15 cellular contexts compared by ENCODE assay signal in genomic region chr9:744790-745456, GRCh38.
A peak's percentile ranks its signal among the peaks of the same experiment; 100 is the strongest.
DNase-seq lines count a peak whose midpoint lies in the region; ATAC-seq, FAIRE-seq and TF ChIP-seq lines count a peak whose summit lies in the region.
"Had no signal": no experiment of that assay in that cellular context is flagged by ENCODE, and none has a peak within 500 bp of the region (broad histone marks: within the 10 kb centered on the region; RNA-seq: fewer than 3 reads in every experiment).

No MANE protein-coding gene starts in this region.

- no peaks in the 10 kb centered on the region for H3F3A ChIP-seq in GM23338 (replicated peaks; ENCODE audit: low read depth)

- H3K4me2 ChIP-seq in GM23338 = no peak overlapping the region
- no peak overlapping the region for H3K4me2 ChIP-seq in HepG2 (ENCODE audit: low read depth, low read length)

- WGBS in HepG2 (ENCODE audit: low lambda C conversion rate) = 95% methylated on average over 6 of the region's 7 CpGs

- H3K27ac Mint-ChIP-seq in GM23338 = no peak overlapping the region
- H3K27ac Mint-ChIP-seq: activated CD8-positive, alpha-beta memory T cell treated with anti-CD3 and anti-CD28 coated beads, Interleukin-2, amount 10 ng/mL, durations not matched to agents 7 days and 5 days; activated naive CD4-positive, alpha-beta T cell treated with anti-CD3 and anti-CD28 coated beads, Interleukin-2, amount 50 U/mL, for 24 hours; naive thymus-derived CD8-positive, alpha-beta T cell had no signal

- no peak for TF ChIP-seq EP300 in HepG2 (IDR thresholded peaks at IDR 0.05; ENCODE audit: low read depth in 2 of 2, low read length in 2 of 2)
- TF ChIP-seq EP300 in HepG2 (CRISPR knock-in tag; IDR thresholded peaks at IDR 0.05; ENCODE audit: borderline replicate concordance) = no peak

- TF ChIP-seq POLR2A in HepG2 (IDR thresholded peaks at IDR 0.05; ENCODE audit: insufficient read depth in 1 of 2, low read depth in 2 of 2, low read length in 2 of 2) = 0 out of 4 replicates have a peak, but pooled peaks of 1 of the 2 experiments have one; percentile 27

- H3K27ac ChIP-seq in GM23338 (ENCODE audit: low read depth) (no peak overlapping the region), coronary artery (peak overlapping the region; percentile 48 to 70), HepG2 (ENCODE audit: extremely low read length, insufficient read depth, low read length) (peak overlapping the region; percentile 25)
- H3K27ac ChIP-seq: vagina had no signal

- no peaks in the 10 kb centered on the region for H3K9me2 ChIP-seq in GM23338 (ENCODE audit: insufficient read depth)

- H3K9me3 Mint-ChIP-seq in GM23338 = no peaks in the 10 kb centered on the region
- H3K9me3 Mint-ChIP-seq: activated naive CD4-positive, alpha-beta T cell treated with anti-CD3 and anti-CD28 coated beads, Interleukin-2, amount 50 U/mL, for 24 hours; naive thymus-derived CD8-positive, alpha-beta T cell had no signal

- H3K27me3 Mint-ChIP-seq in GM23338 (ENCODE audit: insufficient read depth, low read depth, poor library complexity) = peaks cover 14% of the 10 kb centered on the region
- H3K27me3 Mint-ChIP-seq: activated naive CD4-positive, alpha-beta T cell treated with anti-CD3 and anti-CD28 coated beads, Interleukin-2, amount 50 U/mL, for 24 hours had no signal

- H4K20me1 ChIP-seq in GM23338 (replicated peaks; ENCODE audit: insufficient read depth) = no peaks in the 10 kb centered on the region
- peaks cover 5% of the 10 kb centered on the region; the same call in 1 of the 2 replicates for H4K20me1 ChIP-seq in HepG2 (ENCODE audit: insufficient read depth, low read length)

- intact Hi-C loops in HepG2 (cut with micrococcal nuclease; ENCODE audit: unreplicated experiment) = no loop called here

- no peak overlapping the region for H2AFZ ChIP-seq in GM23338
- H2AFZ ChIP-seq in HepG2 (ENCODE audit: low read length) = no peak overlapping the region

- peak; percentile 46 for ATAC-seq in GM23338
- ATAC-seq in HepG2 = peak; percentile 72
- ATAC-seq in GM19397 (IDR thresholded peaks at IDR 0.05; ENCODE audit: unreplicated experiment) = no peak
- no peak for ATAC-seq in HG02973 (IDR thresholded peaks at IDR 0.05; ENCODE audit: unreplicated experiment)
- no peak for ATAC-seq in GM18870 (IDR thresholded peaks at IDR 0.05; ENCODE audit: unreplicated experiment)
- ATAC-seq: activated CD8-positive, alpha-beta memory T cell treated with anti-CD3 and anti-CD28 coated beads, Interleukin-2, amount 10 ng/mL, durations not matched to agents 7 days and 5 days; naive thymus-derived CD8-positive, alpha-beta T cell had no signal

- H3K9ac ChIP-seq in HepG2 (ENCODE audit: insufficient read depth, low read depth, low read length) = no peak overlapping the region

- H3K27me3 ChIP-seq in GM23338 (ENCODE audit: insufficient read depth) = no peaks in the 10 kb centered on the region
- no peaks in the 10 kb centered on the region for H3K27me3 ChIP-seq in HepG2 (ENCODE audit: control insufficient read depth in 1 of 2, insufficient read depth in 2 of 2, low read length in 2 of 2)
- H3K27me3 ChIP-seq: vagina had no signal

- CTCF ChIA-PET in HepG2 (lab: Yijun Ruan, JAX; ENCODE audit: low intra/inter-chr PET ratio, low total read pairs) = interaction anchor here (1.1 kb wide), 1 partner anchor 131 kb away, joined by 4 read pairs; no protein-coding TSS in a partner anchor

- H3K79me2 ChIP-seq in GM23338 (replicated peaks; ENCODE audit: insufficient read depth) (no peaks in the 10 kb centered on the region), HepG2 (ENCODE audit: insufficient read depth, low read length) (no peaks in the 10 kb centered on the region)

- peaks cover 9% of the 10 kb centered on the region for H3K4me1 Mint-ChIP-seq in GM23338

- BruUV-seq in HepG2 (replicated peaks; lab: Mats Ljungman, UMichigan) = no TSS peak

- in situ Hi-C loops in HepG2 (cut with HindIII; ENCODE audit: extremely low pct_ligation_motif_present, low pct_unique_long_range_greater_than_20kb) = no loop called here

- DNase-seq in GM23338 (ENCODE audit: low spot score) = no peak
- no peak for DNase-seq in coronary artery (ENCODE audit: low spot score)
- peak; percentile 35 for DNase-seq in HepG2 (ENCODE audit: low spot score)
- DNase-seq in skeletal muscle cell (ENCODE audit: low read depth) = peak; percentile 62
- no peak for DNase-seq in activated CD4-positive, alpha-beta T cell treated with anti-CD3 and anti-CD28 coated beads for 1 hour
- DNase-seq: activated CD8-positive, alpha-beta memory T cell treated with anti-CD3 and anti-CD28 coated beads, Interleukin-2, amount 10 ng/mL, durations not matched to agents 7 days and 5 days; KG1; naive thymus-derived CD8-positive, alpha-beta T cell; NCI-H187 treated with DMSO at 0.1 percent for 48 hours had no signal

- H3K4me1 ChIP-seq in GM23338 (ENCODE audit: insufficient read depth) = no peaks in the 10 kb centered on the region
- peaks cover 35% of the 10 kb centered on the region for H3K4me1 ChIP-seq in HepG2 (ENCODE audit: insufficient read depth, low read length)

- POLR2A ChIA-PET in HepG2 (lab: Yijun Ruan, JAX) = interaction anchor here (1.1 kb wide), 2 partner anchors 11 to 38 kb away, joined by 4 read pairs; no protein-coding TSS in a partner anchor

- H3K4me3 ChIP-seq in GM23338 (no peak overlapping the region), coronary artery (no peak overlapping the region), HepG2 (replicated peaks in 1 of 3; ENCODE audit: insufficient read depth in 1 of 3, low read depth in 2 of 3, low read length in 3 of 3) (no peak overlapping the region), skeletal muscle cell (ENCODE audit: low read depth, low read length) (no peak overlapping the region)
- H3K4me3 ChIP-seq: vagina had no signal

- peaks cover 43% of the 10 kb centered on the region for H3K36me3 Mint-ChIP-seq in GM23338 (ENCODE audit: low read depth)

- H3K4me3 Mint-ChIP-seq in GM23338 = no peak overlapping the region
- H3K4me3 Mint-ChIP-seq: activated CD8-positive, alpha-beta memory T cell treated with anti-CD3 and anti-CD28 coated beads, Interleukin-2, amount 10 ng/mL, durations not matched to agents 7 days and 5 days; activated naive CD4-positive, alpha-beta T cell treated with anti-CD3 and anti-CD28 coated beads, Interleukin-2, amount 50 U/mL, for 24 hours; naive thymus-derived CD8-positive, alpha-beta T cell had no signal

- no peak for TF ChIP-seq RAD21 in HepG2 (CRISPR knock-in tag; IDR thresholded peaks at IDR 0.05)

- H3K36me3 ChIP-seq in GM23338 (ENCODE audit: insufficient read depth) (peaks cover 18% of the 10 kb centered on the region), HepG2 (replicated peaks in 1 of 2; ENCODE audit: control insufficient read depth in 1 of 2, insufficient read depth in 2 of 2, low read length in 2 of 2) (peaks cover 49 to 73% of the 10 kb centered on the region in 2 experiments)

- H3K9me3 ChIP-seq in HepG2 (ENCODE audit: low read length) = no peaks in the 10 kb centered on the region
- H3K9me3 ChIP-seq: vagina had no signal

- FAIRE-seq in HepG2 (lab: Jason Lieb, UNC) = no peak
- FAIRE-seq: colon had no signal

- no peak for TF ChIP-seq CTCF in GM23338 (conservative IDR thresholded peaks at IDR 0.05; ENCODE audit: low read depth in 2 of 2)
- TF ChIP-seq CTCF in coronary artery (IDR thresholded peaks at IDR 0.05) = no peak
- TF ChIP-seq CTCF in HepG2 (CRISPR knock-in tag; IDR thresholded peaks at IDR 0.05) = no peak

TF ChIP-seq in GM23338, 12 proteins besides CTCF, POLR2A, EP300 and RAD21 (continues in another document):
- TF ChIP-seq STAT1 (IDR thresholded peaks at IDR 0.05; ENCODE audit: unreplicated experiment) (no peak), EZH2 (IDR thresholded peaks at IDR 0.05; ENCODE audit: low read depth, unreplicated experiment) (no peak), POLR2AphosphoS5 (IDR thresholded peaks at IDR 0.05; ENCODE audit: low read depth) (no peak), CREB1 (CRISPR knock-in tag; IDR thresholded peaks at IDR 0.05; ENCODE audit: low read depth) (no peak), NANOG (IDR thresholded peaks at IDR 0.05; ENCODE audit: borderline replicate concordance) (no peak), ETS1 (IDR thresholded peaks at IDR 0.05) (no peak), JUNB (IDR thresholded peaks at IDR 0.05; ENCODE audit: unreplicated experiment) (no peak)

TF ChIP-seq in HepG2, 621 proteins besides CTCF, POLR2A, EP300 and RAD21 (continues in another document):
- TF ChIP-seq SALL1 (CRISPR knock-in tag; IDR thresholded peaks at IDR 0.05) (peak; percentile 56), ZNF367 (CRISPR knock-in tag; IDR thresholded peaks at IDR 0.05; ENCODE audit: borderline replicate concordance) (no peak), NKX3-1 (CRISPR knock-in tag; IDR thresholded peaks at IDR 0.05) (no peak), ZNF547 (CRISPR knock-in tag; IDR thresholded peaks at IDR 0.05) (no peak), SMAD1 (CRISPR knock-in tag; IDR thresholded peaks at IDR 0.05; ENCODE audit: borderline replicate concordance, low read depth) (no peak), TRIM24 (CRISPR knock-in tag; IDR thresholded peaks at IDR 0.05) (no peak), TAF1 (CRISPR knock-in tag; IDR thresholded peaks at IDR 0.05) (no peak), PHF20 (CRISPR knock-in tag; IDR thresholded peaks at IDR 0.05) (no peak)
- TF ChIP-seq, protein P1, sequence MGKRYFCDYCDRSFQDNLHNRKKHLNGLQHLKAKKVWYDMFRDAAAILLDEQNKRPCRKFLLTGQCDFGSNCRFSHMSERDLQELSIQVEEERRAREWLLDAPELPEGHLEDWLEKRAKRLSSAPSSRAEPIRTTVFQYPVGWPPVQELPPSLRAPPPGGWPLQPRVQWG (CRISPR knock-in tag; IDR thresholded peaks at IDR 0.05; ENCODE audit: borderline replicate concordance, low read depth) = no peak
- TF ChIP-seq, protein P2, sequence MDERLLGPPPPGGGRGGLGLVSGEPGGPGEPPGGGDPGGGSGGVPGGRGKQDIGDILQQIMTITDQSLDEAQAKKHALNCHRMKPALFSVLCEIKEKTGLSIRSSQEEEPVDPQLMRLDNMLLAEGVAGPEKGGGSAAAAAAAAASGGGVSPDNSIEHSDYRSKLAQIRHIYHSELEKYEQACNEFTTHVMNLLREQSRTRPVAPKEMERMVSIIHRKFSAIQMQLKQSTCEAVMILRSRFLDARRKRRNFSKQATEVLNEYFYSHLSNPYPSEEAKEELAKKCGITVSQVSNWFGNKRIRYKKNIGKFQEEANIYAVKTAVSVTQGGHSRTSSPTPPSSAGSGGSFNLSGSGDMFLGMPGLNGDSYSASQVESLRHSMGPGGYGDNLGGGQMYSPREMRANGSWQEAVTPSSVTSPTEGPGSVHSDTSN (CRISPR knock-in tag; IDR thresholded peaks at IDR 0.05) = no peak

Comparison
In these comparisons a context has a peak if more than half of its experiments do, and no peak if none do; other contexts are left out.
1. ATAC-seq: peak in GM23338 (single experiment) and HepG2 (single experiment); none in GM19397 (single experiment), HG02973 (single experiment) and GM18870 (single experiment).
2. DNase-seq: peak in HepG2 (single experiment) and skeletal muscle cell (single experiment); none in GM23338 (single experiment), coronary artery (single experiment) and activated CD4-positive, alpha-beta T cell treated with anti-CD3 and anti-CD28 coated beads for 1 hour (single experiment).